In the genomic region with DNA sequence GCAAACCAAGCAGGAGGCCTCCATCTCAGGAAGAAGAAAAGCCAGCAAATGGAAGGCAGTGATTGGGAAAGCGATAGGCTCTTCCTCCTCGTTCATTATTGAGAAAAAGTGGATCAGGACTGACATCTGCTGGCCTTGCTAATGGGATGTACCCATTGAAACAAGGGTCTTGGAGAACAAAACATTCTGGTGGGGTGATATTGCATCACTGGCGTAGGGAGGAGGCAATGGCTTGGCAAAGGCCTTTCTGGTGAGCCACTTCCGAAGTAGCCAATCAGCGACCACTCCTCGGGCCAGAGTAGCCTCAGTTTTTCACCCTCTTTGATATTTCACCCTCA, we compare ENCODE assay signal across 8 cellular contexts.
DNase-seq lines count a peak whose midpoint lies in the region; ATAC-seq and TF ChIP-seq lines count a peak whose summit lies in the region.

No MANE protein-coding gene starts in this region.

- H3K36me3 ChIP-seq in esophagus squamous epithelium, result no peaks in the 10 kb centered on the region
- no peaks in the 10 kb centered on the region for H3K36me3 ChIP-seq in neural cell (ENCODE audit: insufficient read depth, low read length)

- peaks cover 0 to 12% (median 0%) of the 10 kb centered on the region in 3 donors for H3K4me1 ChIP-seq in esophagus squamous epithelium

- H3K27ac ChIP-seq in esophagus squamous epithelium, result peak overlapping the region in 2 of 4 donors; percentile 2 to 15
- no peak overlapping the region for H3K27ac ChIP-seq in neural cell (ENCODE audit: low read length)

- no peak for TF ChIP-seq EP300 in neural cell (conservative IDR thresholded peaks at IDR 0.05; ENCODE audit: poor library complexity, severe bottlenecking)

- H2AFZ ChIP-seq in neural cell (ENCODE audit: low read depth, low read length), result no peak overlapping the region

- intact Hi-C loops in esophagus squamous epithelium (cut with DNase I), result no loop called here

- 47 to 63% methylated on average over 6 of the region's 6 CpGs for WGBS in esophagus squamous epithelium, 2 donors

- H3K9ac ChIP-seq in neural cell (ENCODE audit: low read length), result no peak overlapping the region

- TF ChIP-seq CTCF in esophagus squamous epithelium (IDR thresholded peaks at IDR 0.05) (peak in 5 of 6 experiments; percentile 20 to 43 (median 37)), neural cell (IDR thresholded peaks at IDR 0.05; ENCODE audit: poor library complexity, severe bottlenecking) (no peak)

- H3K4me2 ChIP-seq in neural cell (ENCODE audit: low read length), result no peak overlapping the region

- no peak for ATAC-seq in HG03108 (IDR thresholded peaks at IDR 0.05; ENCODE audit: unreplicated experiment)
- no peak for ATAC-seq in GM18505 (IDR thresholded peaks at IDR 0.05; ENCODE audit: unreplicated experiment)

- H3K4me3 ChIP-seq in esophagus squamous epithelium (peak overlapping the region in 1 of 4 donors; percentile 17), neural cell (ENCODE audit: low read length) (no peak overlapping the region)

- H3K27me3 ChIP-seq in esophagus squamous epithelium (no peaks in the 10 kb centered on the region), neural cell (ENCODE audit: insufficient read depth, low read depth, low read length) (no peaks in the 10 kb centered on the region)

- TF ChIP-seq RAD21 in neural cell (conservative IDR thresholded peaks at IDR 0.05), result peak; percentile 17

- no peak for TF ChIP-seq POLR2A in esophagus squamous epithelium (IDR thresholded peaks at IDR 0.05)
- no peak for TF ChIP-seq POLR2A in GM18505 (IDR thresholded peaks at IDR 0.05; ENCODE audit: borderline replicate concordance, extremely low read depth, insufficient read depth, insufficient read length)

- H4K20me1 ChIP-seq in neural cell (ENCODE audit: insufficient read depth), result no peaks in the 10 kb centered on the region

- DNase-seq in HS-27A (ENCODE audit: low read depth), result peak; percentile 61
- DNase-seq in RKO (ENCODE audit: low spot score), result peak; percentile 37
- DNase-seq in esophagus squamous epithelium (lab: John Stamatoyannopoulos, UW), result no peak
- DNase-seq in T-helper 1 cell, result no peak
- DNase-seq in activated effector memory CD4-positive, alpha-beta T cell treated with anti-CD3 and anti-CD28 coated beads, Interleukin-2, amount 50 U/mL, for 16 hours, result no peak

- H3K9me3 ChIP-seq in esophagus squamous epithelium (no peaks in the 10 kb centered on the region), neural cell (ENCODE audit: low read length) (no peaks in the 10 kb centered on the region)

- no peaks in the 10 kb centered on the region for H3K79me2 ChIP-seq in neural cell (replicated peaks; ENCODE audit: insufficient read depth, low read length)

- H3F3A ChIP-seq in neural cell (ENCODE audit: insufficient read depth, low read length, poor library complexity, severe bottlenecking), result no peaks in the 10 kb centered on the region

- H3K9me2 ChIP-seq in neural cell (ENCODE audit: insufficient read depth, low read length), result no peaks in the 10 kb centered on the region

TF ChIP-seq in neural cell, 6 proteins besides CTCF, POLR2A, EP300 and RAD21:
- TF ChIP-seq EZH2 (IDR thresholded peaks at IDR 0.05; ENCODE audit: borderline replicate concordance, insufficient read depth, low read length, poor library complexity, severe bottlenecking), result no peak
- peak; percentile 20 for TF ChIP-seq SMC3 (conservative IDR thresholded peaks at IDR 0.05; ENCODE audit: poor library complexity)
TF ChIP-seq in neural cell: peak in this region for 1.

Comparison
In these comparisons a context has a peak if more than half of its experiments do, and no peak if none do; other contexts are left out.
1. DNase-seq: peak in HS-27A (single experiment) and RKO (single experiment); none in esophagus squamous epithelium (single experiment), T-helper 1 cell (0 of 5) and activated effector memory CD4-positive, alpha-beta T cell treated with anti-CD3 and anti-CD28 coated beads, Interleukin-2, amount 50 U/mL, for 16 hours (single experiment).